18 cellular contexts compared by ENCODE assay signal in genomic region chr22:45846952-45847351, GRCh38.
A peak's percentile ranks its signal among the peaks of the same experiment; 100 is the strongest.
DNase-seq lines count a peak whose midpoint lies in the region; ATAC-seq and TF ChIP-seq lines count a peak whose summit lies in the region.
"Had no signal": no experiment of that assay in that cellular context is flagged by ENCODE, and none has a peak within 500 bp of the region (broad histone marks: within the 10 kb centered on the region; RNA-seq: fewer than 3 reads in every experiment).

No MANE protein-coding gene starts in this region.

- DNase-seq in activated naive CD4-positive, alpha-beta T cell treated with anti-CD3 and anti-CD28 coated beads, Interleukin-2, amount 10 ng/mL, durations not matched to agents 7 days and 5 days, result peak; percentile 40
- DNase-seq in activated naive CD4-positive, alpha-beta T cell treated with anti-CD3 and anti-CD28 coated beads for 36 hours, result no peak
- DNase-seq in fibroblast of pulmonary artery (ENCODE audit: low read depth) (peak; percentile 19), T-cell (no peak), KG1 (lab: John Stamatoyannopoulos, UW) (no peak), Caco-2 (no peak)
- no peak for DNase-seq in activated T-cell treated with anti-CD3 and anti-CD28 coated beads, Interleukin-2, amount 50 U/mL, for 24 hours
- DNase-seq: CD8-positive, alpha-beta T cell; H9; KBM-7; NCI-H187; NCI-H2107; NCI-H2227 treated with DMSO at 0.1 percent for 48 hours; NCI-H524; PC-3; SIG-M5 had no signal

- intact Hi-C loops in activated naive CD4-positive, alpha-beta T cell treated with anti-CD3 and anti-CD28 coated beads for 36 hours (cut with micrococcal nuclease), result no loop called here
- intact Hi-C loops in Caco-2 (cut with micrococcal nuclease; ENCODE audit: unreplicated experiment), result no loop called here

- no peaks in the 10 kb centered on the region for H3K4me1 ChIP-seq in Caco-2

- no peaks in the 10 kb centered on the region for H3K27me3 ChIP-seq in Caco-2 (replicated peaks; ENCODE audit: control insufficient read depth, insufficient read depth, low read length)
- H3K27me3 ChIP-seq: BLaER1 treated with 17β-estradiol and CSF1 and Interleukin-3, amounts not matched to agents 10 nM and 100 nM had no signal

- H3K9me3 Mint-ChIP-seq in activated naive CD4-positive, alpha-beta T cell treated with anti-CD3 and anti-CD28 coated beads, Interleukin-2, amount 10 ng/mL, durations not matched to agents 7 days and 5 days, result peaks cover 5% of the 10 kb centered on the region
- peaks cover 21% of the 10 kb centered on the region for H3K9me3 Mint-ChIP-seq in activated naive CD4-positive, alpha-beta T cell treated with anti-CD3 and anti-CD28 coated beads for 36 hours
- peaks cover 20% of the 10 kb centered on the region for H3K9me3 Mint-ChIP-seq in activated T-cell treated with anti-CD3 and anti-CD28 coated beads, Interleukin-2, amount 50 U/mL, for 24 hours
- H3K9me3 Mint-ChIP-seq in T-cell, result peaks cover 11 to 21% (median 13%) of the 10 kb centered on the region in 3 donors
- peaks cover 19% of the 10 kb centered on the region for H3K9me3 Mint-ChIP-seq in Caco-2 (ENCODE audit: unreplicated experiment)

- no peak overlapping the region for H3K27ac Mint-ChIP-seq in activated naive CD4-positive, alpha-beta T cell treated with anti-CD3 and anti-CD28 coated beads, Interleukin-2, amount 10 ng/mL, durations not matched to agents 7 days and 5 days
- no peak overlapping the region for H3K27ac Mint-ChIP-seq in activated naive CD4-positive, alpha-beta T cell treated with anti-CD3 and anti-CD28 coated beads for 36 hours
- no peak overlapping the region for H3K27ac Mint-ChIP-seq in activated T-cell treated with anti-CD3 and anti-CD28 coated beads, Interleukin-2, amount 50 U/mL, for 24 hours
- no peak overlapping the region for H3K27ac Mint-ChIP-seq in T-cell
- no peak overlapping the region for H3K27ac Mint-ChIP-seq in Caco-2 (ENCODE audit: unreplicated experiment)
- H3K27ac Mint-ChIP-seq: CD8-positive, alpha-beta T cell; H9 had no signal

- TF ChIP-seq CTCF in fibroblast of pulmonary artery (IDR thresholded peaks at IDR 0.05; ENCODE audit: low read length, missing control alignments) (no peak), Caco-2 (IDR thresholded peaks at IDR 0.05; ENCODE audit: insufficient read depth in 1 of 2, low read depth in 1 of 2, low read length in 1 of 2, severe bottlenecking in 1 of 2, unreplicated experiment in 1 of 2) (no peak)

- no peaks in the 10 kb centered on the region for H3K27me3 Mint-ChIP-seq in activated naive CD4-positive, alpha-beta T cell treated with anti-CD3 and anti-CD28 coated beads, Interleukin-2, amount 10 ng/mL, durations not matched to agents 7 days and 5 days
- no peaks in the 10 kb centered on the region for H3K27me3 Mint-ChIP-seq in activated naive CD4-positive, alpha-beta T cell treated with anti-CD3 and anti-CD28 coated beads for 36 hours (ENCODE audit: low read depth)
- no peaks in the 10 kb centered on the region for H3K27me3 Mint-ChIP-seq in activated T-cell treated with anti-CD3 and anti-CD28 coated beads, Interleukin-2, amount 50 U/mL, for 24 hours
- H3K27me3 Mint-ChIP-seq in T-cell, result no peaks in the 10 kb centered on the region
- no peaks in the 10 kb centered on the region for H3K27me3 Mint-ChIP-seq in Caco-2 (ENCODE audit: insufficient read depth, unreplicated experiment)

- no peak for ATAC-seq in T-cell (replicated peaks in 1 of 4)
- ATAC-seq: CD8-positive, alpha-beta T cell; PC-3 had no signal

- peaks cover 6% of the 10 kb centered on the region for H3K4me1 Mint-ChIP-seq in activated naive CD4-positive, alpha-beta T cell treated with anti-CD3 and anti-CD28 coated beads, Interleukin-2, amount 10 ng/mL, durations not matched to agents 7 days and 5 days
- no peaks in the 10 kb centered on the region for H3K4me1 Mint-ChIP-seq in activated naive CD4-positive, alpha-beta T cell treated with anti-CD3 and anti-CD28 coated beads for 36 hours (ENCODE audit: low read depth)
- H3K4me1 Mint-ChIP-seq in activated T-cell treated with anti-CD3 and anti-CD28 coated beads, Interleukin-2, amount 50 U/mL, for 24 hours (ENCODE audit: low read depth), result no peaks in the 10 kb centered on the region
- no peaks in the 10 kb centered on the region for H3K4me1 Mint-ChIP-seq in T-cell
- H3K4me1 Mint-ChIP-seq in Caco-2 (ENCODE audit: low read depth, unreplicated experiment), result no peaks in the 10 kb centered on the region

- no peak overlapping the region for H3K4me3 ChIP-seq in fibroblast of pulmonary artery (replicated peaks; ENCODE audit: low read depth, low read length)
- H3K4me3 ChIP-seq in Caco-2 (ENCODE audit: low read depth, low read length), result no peak overlapping the region
- H3K4me3 ChIP-seq: BLaER1 treated with 17β-estradiol and CSF1 and Interleukin-3, amounts not matched to agents 10 nM and 100 nM had no signal

- POLR2A ChIA-PET in T-cell (lab: Charles Lee) (no interaction called here), Caco-2 (lab: Charles Lee) (no interaction called here)

- H3K36me3 ChIP-seq in Caco-2 (ENCODE audit: control insufficient read depth, insufficient read depth, low read length), result no peaks in the 10 kb centered on the region; the same call in 1 of the 2 replicates

- peaks cover 49% of the 10 kb centered on the region for H3K36me3 Mint-ChIP-seq in activated naive CD4-positive, alpha-beta T cell treated with anti-CD3 and anti-CD28 coated beads, Interleukin-2, amount 10 ng/mL, durations not matched to agents 7 days and 5 days
- H3K36me3 Mint-ChIP-seq in activated naive CD4-positive, alpha-beta T cell treated with anti-CD3 and anti-CD28 coated beads for 36 hours (ENCODE audit: low read depth), result peaks cover 71% of the 10 kb centered on the region
- H3K36me3 Mint-ChIP-seq in activated T-cell treated with anti-CD3 and anti-CD28 coated beads, Interleukin-2, amount 50 U/mL, for 24 hours (ENCODE audit: low read depth), result peaks cover 96% of the 10 kb centered on the region
- H3K36me3 Mint-ChIP-seq in T-cell (peaks cover 84% of the 10 kb centered on the region), Caco-2 (ENCODE audit: insufficient read depth, unreplicated experiment) (peaks cover 46% of the 10 kb centered on the region)

- no TSS peak for BruUV-seq in Caco-2 (replicated peaks; lab: Mats Ljungman, UMichigan)

- no peak overlapping the region for H3K4me3 Mint-ChIP-seq in activated naive CD4-positive, alpha-beta T cell treated with anti-CD3 and anti-CD28 coated beads, Interleukin-2, amount 10 ng/mL, durations not matched to agents 7 days and 5 days
- H3K4me3 Mint-ChIP-seq in activated naive CD4-positive, alpha-beta T cell treated with anti-CD3 and anti-CD28 coated beads for 36 hours, result no peak overlapping the region
- H3K4me3 Mint-ChIP-seq in activated T-cell treated with anti-CD3 and anti-CD28 coated beads, Interleukin-2, amount 50 U/mL, for 24 hours, result no peak overlapping the region
- H3K4me3 Mint-ChIP-seq in T-cell (no peak overlapping the region), Caco-2 (ENCODE audit: unreplicated experiment) (no peak overlapping the region)
- H3K4me3 Mint-ChIP-seq: CD8-positive, alpha-beta T cell; H9 had no signal

- CTCF ChIA-PET in activated naive CD4-positive, alpha-beta T cell treated with anti-CD3 and anti-CD28 coated beads, Interleukin-2, amount 10 ng/mL, durations not matched to agents 7 days and 5 days (lab: Charles Lee), result no interaction called here
- CTCF ChIA-PET in activated naive CD4-positive, alpha-beta T cell treated with anti-CD3 and anti-CD28 coated beads for 36 hours (lab: Charles Lee), result interaction anchor here (0.5 kb wide), 1 partner anchor 391 kb away, joined by 3 read pairs; no protein-coding TSS in a partner anchor
- CTCF ChIA-PET in T-cell (lab: Charles Lee) (no interaction called here), Caco-2 (lab: Charles Lee) (no interaction called here)

- 0 out of 2 replicates have a peak, but pooled peaks cover under 1% of the 10 kb centered on the region for H3K9me3 ChIP-seq in Caco-2

TF ChIP-seq in PFSK-1, 5 proteins besides CTCF, POLR2A, EP300 and RAD21:
- no peak for TF ChIP-seq SIN3A (IDR thresholded peaks at IDR 0.05; ENCODE audit: borderline replicate concordance, insufficient read depth, low read length)
- peak; percentile 78 to 93 for TF ChIP-seq REST (IDR thresholded peaks at IDR 0.05; ENCODE audit: insufficient read depth in 1 of 2, low read depth in 2 of 2, low read length in 2 of 2)
- no peak for TF ChIP-seq POLR2AphosphoS5 (IDR thresholded peaks at IDR 0.05; ENCODE audit: low read depth, low read length)

Comparison
In these comparisons a context has a peak if more than half of its experiments do, and no peak if none do; other contexts are left out.
1. DNase-seq: peak in activated naive CD4-positive, alpha-beta T cell treated with anti-CD3 and anti-CD28 coated beads, Interleukin-2, amount 10 ng/mL, durations not matched to agents 7 days and 5 days (single experiment) and fibroblast of pulmonary artery (single experiment); none in activated naive CD4-positive, alpha-beta T cell treated with anti-CD3 and anti-CD28 coated beads for 36 hours (single experiment), activated T-cell treated with anti-CD3 and anti-CD28 coated beads, Interleukin-2, amount 50 U/mL, for 24 hours (single experiment), T-cell (0 of 34), KG1 (single experiment) and Caco-2 (0 of 2).